ENCODE assay signal across 8 cellular contexts in genomic region chr10:110535958-110536891, GRCh38. TPM values are rescaled to one million over a fixed set of nuclear protein-coding genes. Genes with fewer than 3 reads are reported as not detected.
A peak's percentile ranks its signal among the peaks of the same experiment; 100 is the strongest.
DNase-seq lines count a peak whose midpoint lies in the region; ATAC-seq and TF ChIP-seq lines count a peak whose summit lies in the region.

No MANE protein-coding gene starts in this region.

- no peak for TF ChIP-seq POLR2A in GM18505 (IDR thresholded peaks at IDR 0.05; ENCODE audit: borderline replicate concordance, extremely low read depth, insufficient read depth, insufficient read length)
- TF ChIP-seq POLR2A in NB4 (IDR thresholded peaks at IDR 0.05; ENCODE audit: extremely low read depth, insufficient read length) = no peak
- no peak for TF ChIP-seq POLR2A in esophagus squamous epithelium (IDR thresholded peaks at IDR 0.05)

- no peak overlapping the region for H3K27ac ChIP-seq in esophagus squamous epithelium

- H3K36me3 ChIP-seq in esophagus squamous epithelium = no peaks in the 10 kb centered on the region

- peaks cover 0 to 8% (median 0%) of the 10 kb centered on the region in 4 donors for H3K27me3 ChIP-seq in esophagus squamous epithelium

- H3K4me1 ChIP-seq in esophagus squamous epithelium = peaks cover 0 to 3% (median 0%) of the 10 kb centered on the region in 3 donors

- TF ChIP-seq CTCF in NB4 (IDR thresholded peaks at IDR 0.05; ENCODE audit: low read depth, low read length) (peak; percentile 32), esophagus squamous epithelium (IDR thresholded peaks at IDR 0.05) (peak in 2 of 6 experiments; percentile 23 to 31)

- no peaks in the 10 kb centered on the region for H3K9me3 ChIP-seq in esophagus squamous epithelium

- DNase-seq in NB4 (ENCODE audit: low read depth) (peak; percentile 97), foreskin melanocyte (peak; percentile 59), DMS79 (lab: John Stamatoyannopoulos, UW) (no peak), esophagus squamous epithelium (lab: John Stamatoyannopoulos, UW) (no peak)
- peak; percentile 36 for DNase-seq in activated CD8-positive, alpha-beta memory T cell treated with anti-CD3 and anti-CD28 coated beads, Interleukin-2, amount 50 U/mL, for 1 hour (ENCODE audit: extremely low read depth)
- DNase-seq in stimulated activated CD4-positive, alpha-beta T cell treated with anti-CD3 and anti-CD28 coated beads, Interleukin-1b, Interleukin-23, amount 100 ng/mL, for 48 hours = peak; percentile 86

- WGBS in esophagus squamous epithelium, 2 donors = 42 to 59% methylated on average over 9 to 11 of the region's 12 CpGs

- intact Hi-C loops in esophagus squamous epithelium (cut with DNase I) = no loop called here

- ATAC-seq in GM18505 (IDR thresholded peaks at IDR 0.05; ENCODE audit: unreplicated experiment) (peak; percentile 88), HG02610 (IDR thresholded peaks at IDR 0.05; ENCODE audit: unreplicated experiment) (peak; percentile 90)

- H3K4me3 ChIP-seq in NB4 (ENCODE audit: low read depth, low read length) = no peak overlapping the region
- no peak overlapping the region for H3K4me3 ChIP-seq in esophagus squamous epithelium

RNA-seq across cellular contexts. Expression of gene SMC3, which starts 31.3 kb away (rescaled TPM):
- total RNA-seq in esophagus squamous epithelium = 10 to 100 TPM; 16.2 to 32.4 (median 28.1) TPM

RNA-seq across cellular contexts. Expression of gene DUSP5, which starts 38.5 kb away (rescaled TPM):
- total RNA-seq in esophagus squamous epithelium = 10 to 100 TPM; 15.0 to 60.6 (median 47.9) TPM

Comparison
In these comparisons a context has a peak if more than half of its experiments do, and no peak if none do; other contexts are left out.
1. DNase-seq: peak in NB4 (single experiment), activated CD8-positive, alpha-beta memory T cell treated with anti-CD3 and anti-CD28 coated beads, Interleukin-2, amount 50 U/mL, for 1 hour (single experiment), foreskin melanocyte (single experiment) and stimulated activated CD4-positive, alpha-beta T cell treated with anti-CD3 and anti-CD28 coated beads, Interleukin-1b, Interleukin-23, amount 100 ng/mL, for 48 hours (single experiment); none in DMS79 (single experiment) and esophagus squamous epithelium (single experiment).